ENCODE assay signal across 8 cellular contexts in the genomic region with DNA sequence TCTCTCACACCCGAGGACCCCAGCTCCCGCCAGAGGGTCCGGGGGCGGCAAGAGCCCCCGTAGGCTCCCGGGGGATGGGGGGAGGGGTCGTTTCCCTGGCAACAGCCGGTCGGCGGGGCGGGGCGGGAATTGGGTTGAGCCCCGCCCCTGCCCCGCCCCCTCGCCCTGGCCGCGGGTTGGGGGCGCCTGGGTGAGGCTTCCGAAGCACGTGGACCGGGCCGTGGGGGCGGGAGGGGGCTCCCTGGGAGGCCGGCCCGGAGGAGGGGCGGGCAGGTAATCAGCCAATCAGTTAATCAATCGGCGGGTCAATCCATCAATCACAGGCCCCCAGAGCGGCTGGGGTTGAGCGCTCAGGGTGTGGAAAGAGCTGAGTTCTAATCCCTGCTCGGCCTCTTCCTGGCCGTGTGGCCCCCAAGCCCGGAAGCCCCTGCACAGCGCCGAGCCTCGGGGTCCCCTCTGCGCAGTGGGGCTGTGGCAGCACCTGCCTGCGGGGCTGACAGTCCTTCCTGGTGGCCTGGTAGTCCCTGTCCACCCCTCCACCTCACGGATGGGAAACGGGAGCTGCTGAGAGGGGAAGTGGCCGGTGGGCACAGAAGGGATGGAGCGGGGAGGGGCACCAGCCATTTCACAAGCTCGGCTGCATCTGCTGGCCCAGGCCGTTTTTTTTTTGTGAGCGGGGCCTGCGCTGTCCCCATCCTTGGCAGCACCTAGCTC.
DNase-seq lines count a peak whose midpoint lies in the region; ATAC-seq lines count a peak whose summit lies in the region.

No MANE protein-coding gene starts in this region.

- peak; percentile 21 for DNase-seq in stimulated activated CD4-positive, alpha-beta T cell treated with anti-CD3 and anti-CD28 coated beads, Interleukin-4, amount 100 ng/mL, for 1 hour
- no peak for DNase-seq in stimulated activated CD4-positive, alpha-beta T cell treated with anti-CD3 and anti-CD28 coated beads, Interleukin-1b, Interleukin-23, amount 100 ng/mL, for 48 hours
- DNase-seq in ecto neural progenitor cell (ENCODE audit: low spot score) (peak; percentile 93), NCI-H1092 (lab: John Stamatoyannopoulos, UW) (no peak), NCI-H1092 treated with DMSO at 0.1 percent for 48 hours (lab: John Stamatoyannopoulos, UW) (no peak), SJCRH30 (no peak)

- H3K27me3 ChIP-seq in mononuclear cell (ENCODE audit: insufficient read depth, low read length) = no peaks in the 10 kb centered on the region
- peaks cover 14% of the 10 kb centered on the region for H3K27me3 ChIP-seq in SJCRH30

- H3K4me1 ChIP-seq in mononuclear cell (ENCODE audit: insufficient read depth, low read length) = peaks cover 37% of the 10 kb centered on the region
- H3K4me1 ChIP-seq in SJCRH30 = no peaks in the 10 kb centered on the region

- no peak overlapping the region for H3K27ac ChIP-seq in SJCRH30

- no peaks in the 10 kb centered on the region for H3K36me3 ChIP-seq in SJCRH30

- no peak for ATAC-seq in HG02759 (IDR thresholded peaks at IDR 0.05; ENCODE audit: unreplicated experiment)

- peak overlapping the region; percentile 28 for H3K4me3 ChIP-seq in mononuclear cell (ENCODE audit: low read length)
- H3K4me3 ChIP-seq in SJCRH30 = no peak overlapping the region

- H3K9me3 ChIP-seq in mononuclear cell (ENCODE audit: low read depth, low read length) (no peaks in the 10 kb centered on the region), SJCRH30 (replicated peaks) (no peaks in the 10 kb centered on the region)

Comparison
In these comparisons a context has a peak if more than half of its experiments do, and no peak if none do; other contexts are left out.
1. DNase-seq: peak in stimulated activated CD4-positive, alpha-beta T cell treated with anti-CD3 and anti-CD28 coated beads, Interleukin-4, amount 100 ng/mL, for 1 hour (single experiment) and ecto neural progenitor cell (single experiment); none in stimulated activated CD4-positive, alpha-beta T cell treated with anti-CD3 and anti-CD28 coated beads, Interleukin-1b, Interleukin-23, amount 100 ng/mL, for 48 hours (single experiment), NCI-H1092 (single experiment), NCI-H1092 treated with DMSO at 0.1 percent for 48 hours (single experiment) and SJCRH30 (0 of 2).